In genomic region chr20:17837179-17837578, GRCh38 we compare ENCODE assay signal across 24 cellular contexts.
DNase-seq lines count a peak whose midpoint lies in the region; ATAC-seq and TF ChIP-seq lines count a peak whose summit lies in the region.
"Had no signal": no experiment of that assay in that cellular context is flagged by ENCODE, and none has a peak within 500 bp of the region (broad histone marks: within the 10 kb centered on the region; RNA-seq: fewer than 3 reads in every experiment).

No MANE protein-coding gene starts in this region.

- peak overlapping the region; percentile 85 for H2AFZ ChIP-seq in GM23338
- no peak overlapping the region for H2AFZ ChIP-seq in smooth muscle cell (ENCODE audit: low read depth)

- WGBS in smooth muscle cell (ENCODE audit: low lambda C conversion rate) = 92% methylated on average over 3 of the region's 3 CpGs

- H3K4me3 Mint-ChIP-seq in GM23338 = no peak overlapping the region; the same call in 2 of the 3 replicates
- no peak overlapping the region for H3K4me3 Mint-ChIP-seq in mesothelial cell of epicardium
- H3K4me3 Mint-ChIP-seq: activated T-cell treated with anti-CD3 and anti-CD28 coated beads, Interleukin-2, amount 50 U/mL, for 4 hours; CD4-positive, CD25-positive, alpha-beta regulatory T cell; stimulated activated naive CD8-positive, alpha-beta T cell treated with anti-CD3 and anti-CD28 coated beads, Interleukin-15, amount 100 ng/mL, for 72 hours had no signal

- H3K4me3 ChIP-seq in GM23338 (no peak overlapping the region), smooth muscle cell (no peak overlapping the region)
- H3K4me3 ChIP-seq: pancreas had no signal

- H3K27ac Mint-ChIP-seq in GM23338 (no peak overlapping the region), mesothelial cell of epicardium (peak overlapping the region; percentile 83)
- H3K27ac Mint-ChIP-seq in activated naive CD4-positive, alpha-beta T cell treated with anti-CD3 and anti-CD28 coated beads, Interleukin-2, amount 50 U/mL, for 72 hours = no peak overlapping the region
- H3K27ac Mint-ChIP-seq: CD4-positive, CD25-positive, alpha-beta regulatory T cell had no signal

- H3K27me3 ChIP-seq in GM23338 (ENCODE audit: insufficient read depth) = no peaks in the 10 kb centered on the region
- no peaks in the 10 kb centered on the region for H3K27me3 ChIP-seq in smooth muscle cell (ENCODE audit: low read depth)
- H3K27me3 ChIP-seq: pancreas had no signal

- H3K9me2 ChIP-seq in GM23338 (ENCODE audit: insufficient read depth) = no peaks in the 10 kb centered on the region

- H3K27ac ChIP-seq in GM23338 (ENCODE audit: low read depth) (no peak overlapping the region), smooth muscle cell (ENCODE audit: low read depth) (peak overlapping the region; percentile 67)
- H3K27ac ChIP-seq: pancreas had no signal

- H3K9me3 ChIP-seq in smooth muscle cell (replicated peaks; ENCODE audit: low read depth) = no peaks in the 10 kb centered on the region
- H3K9me3 ChIP-seq: pancreas had no signal

- DNase-seq in GM23338 (ENCODE audit: low spot score) (no peak), astrocyte of the hippocampus (ENCODE audit: low read depth, low spot score) (peak; percentile 23), mesothelial cell of epicardium (ENCODE audit: low spot score in 2 of 2, unreplicated experiment in 2 of 2) (no peak), smooth muscle cell (lab: John Stamatoyannopoulos, UW; ENCODE audit: unreplicated experiment) (no peak), NCI-H2227 treated with DMSO at 0.1 percent for 48 hours (lab: John Stamatoyannopoulos, UW) (no peak)
- DNase-seq in activated naive CD4-positive, alpha-beta T cell treated with anti-CD3 and anti-CD28 coated beads, Interleukin-2, amount 50 U/mL, for 72 hours (ENCODE audit: low spot score in 2 of 2) = no peak
- no peak for DNase-seq in stimulated activated CD4-positive, alpha-beta T cell treated with anti-CD3 and anti-CD28 coated beads, Interleukin-2, amount 100 ng/mL, for 48 hours
- DNase-seq: activated CD8-positive, alpha-beta memory T cell treated with anti-CD3 and anti-CD28 coated beads for 24 hours; activated naive CD4-positive, alpha-beta T cell treated with Interleukin-2 at 50 U/mL for 16 hours; activated T-cell treated with anti-CD3 and anti-CD28 coated beads, Interleukin-2, amount 50 U/mL, for 4 hours; anterior cingulate cortex; CD4-positive, CD25-positive, alpha-beta regulatory T cell; DMS53; effector memory CD4-positive, alpha-beta T cell; GF-D8; NCI-H146; NCI-H526; small intestine; stimulated activated CD4-positive, alpha-beta T cell treated with anti-CD3 and anti-CD28 coated beads, Interleukin-4, amount 100 ng/mL, for 1 hour; stimulated activated naive CD8-positive, alpha-beta T cell treated with anti-CD3 and anti-CD28 coated beads, Interleukin-15, amount 100 ng/mL, for 72 hours; T1000 had no signal

- no peaks in the 10 kb centered on the region for H3F3A ChIP-seq in GM23338 (replicated peaks; ENCODE audit: low read depth)
- peaks cover 10% of the 10 kb centered on the region for H3F3A ChIP-seq in smooth muscle cell (ENCODE audit: low read depth)

- H3K9me3 Mint-ChIP-seq in GM23338 (no peaks in the 10 kb centered on the region; the same call in 2 of the 3 replicates), mesothelial cell of epicardium (peaks cover 8% of the 10 kb centered on the region)
- H3K9me3 Mint-ChIP-seq in activated naive CD4-positive, alpha-beta T cell treated with anti-CD3 and anti-CD28 coated beads, Interleukin-2, amount 50 U/mL, for 72 hours = no peaks in the 10 kb centered on the region
- H3K9me3 Mint-ChIP-seq: activated T-cell treated with anti-CD3 and anti-CD28 coated beads, Interleukin-2, amount 50 U/mL, for 4 hours; stimulated activated naive CD8-positive, alpha-beta T cell treated with anti-CD3 and anti-CD28 coated beads, Interleukin-15, amount 100 ng/mL, for 72 hours had no signal

- H3K4me1 ChIP-seq in GM23338 (ENCODE audit: insufficient read depth) (peaks cover 16% of the 10 kb centered on the region), smooth muscle cell (ENCODE audit: low read depth) (peaks cover 14% of the 10 kb centered on the region)

- TF ChIP-seq CTCF in GM23338 (conservative IDR thresholded peaks at IDR 0.05; ENCODE audit: low read depth in 2 of 2) = no peak
- TF ChIP-seq CTCF in mesothelial cell of epicardium (IDR thresholded peaks at IDR 0.05; ENCODE audit: unreplicated experiment) = no peak
- TF ChIP-seq CTCF in smooth muscle cell (IDR thresholded peaks at IDR 0.05; ENCODE audit: borderline replicate concordance, insufficient read depth, poor library complexity, severe bottlenecking) = no peak

- no peaks in the 10 kb centered on the region for H3K36me3 Mint-ChIP-seq in GM23338 (ENCODE audit: low read depth)
- no peaks in the 10 kb centered on the region for H3K36me3 Mint-ChIP-seq in mesothelial cell of epicardium
- H3K36me3 Mint-ChIP-seq in activated naive CD4-positive, alpha-beta T cell treated with anti-CD3 and anti-CD28 coated beads, Interleukin-2, amount 50 U/mL, for 72 hours = no peaks in the 10 kb centered on the region
- H3K36me3 Mint-ChIP-seq: CD4-positive, CD25-positive, alpha-beta regulatory T cell had no signal

- ATAC-seq in GM23338 (peak; percentile 51), GM18873 (IDR thresholded peaks at IDR 0.05; ENCODE audit: low FRiP score, unreplicated experiment) (no peak)
- no peak for ATAC-seq in activated naive CD4-positive, alpha-beta T cell treated with anti-CD3 and anti-CD28 coated beads, Interleukin-2, amount 50 U/mL, for 72 hours
- ATAC-seq: activated CD4-positive, CD25-positive, alpha-beta regulatory T cell treated with anti-CD3 and anti-CD28 coated beads, Interleukin-2, amount 50 U/mL, for 24 hours; activated T-cell treated with anti-CD3 and anti-CD28 coated beads, Interleukin-2, amount 50 U/mL, for 4 hours; stimulated activated naive CD8-positive, alpha-beta T cell treated with anti-CD3 and anti-CD28 coated beads, Interleukin-15, amount 100 ng/mL, for 72 hours had no signal

- H3K4me2 ChIP-seq in GM23338 (peak overlapping the region; percentile 8; the same call in 1 of the 2 replicates), smooth muscle cell (peak overlapping the region; percentile 20)

- no peak overlapping the region for H3K9ac ChIP-seq in smooth muscle cell (ENCODE audit: low read depth)

- H4K20me1 ChIP-seq in GM23338 (replicated peaks; ENCODE audit: insufficient read depth) (no peaks in the 10 kb centered on the region), smooth muscle cell (ENCODE audit: low read depth) (no peaks in the 10 kb centered on the region)

- H3K4me1 Mint-ChIP-seq in GM23338 (peaks cover 25% of the 10 kb centered on the region), mesothelial cell of epicardium (peaks cover 17% of the 10 kb centered on the region)
- H3K4me1 Mint-ChIP-seq: stimulated activated naive CD8-positive, alpha-beta T cell treated with anti-CD3 and anti-CD28 coated beads, Interleukin-15, amount 100 ng/mL, for 72 hours had no signal

- H3K36me3 ChIP-seq in GM23338 (ENCODE audit: insufficient read depth) (no peaks in the 10 kb centered on the region), smooth muscle cell (ENCODE audit: low read depth) (no peaks in the 10 kb centered on the region)
- H3K36me3 ChIP-seq: pancreas had no signal

- H3K79me2 ChIP-seq in GM23338 (replicated peaks; ENCODE audit: insufficient read depth) = no peaks in the 10 kb centered on the region
- no peaks in the 10 kb centered on the region for H3K79me2 ChIP-seq in smooth muscle cell (ENCODE audit: low read depth)

- H3K27me3 Mint-ChIP-seq in GM23338 (ENCODE audit: insufficient read depth, low read depth, poor library complexity) (peaks cover 7% of the 10 kb centered on the region), mesothelial cell of epicardium (ENCODE audit: low read depth) (no peaks in the 10 kb centered on the region)

TF ChIP-seq in GM23338, 12 proteins besides CTCF, POLR2A, EP300 and RAD21:
- TF ChIP-seq NANOG (IDR thresholded peaks at IDR 0.05; ENCODE audit: borderline replicate concordance) (no peak), CREB1 (CRISPR knock-in tag; IDR thresholded peaks at IDR 0.05; ENCODE audit: low read depth) (no peak), ETS1 (IDR thresholded peaks at IDR 0.05) (no peak), ZNF114 (CRISPR knock-in tag; IDR thresholded peaks at IDR 0.05) (no peak), EZH2phosphoT487 (IDR thresholded peaks at IDR 0.05; ENCODE audit: unreplicated experiment) (no peak)
